8 cellular contexts compared by ENCODE assay signal in genomic region chr17:16491131-16491702, GRCh38. TPM values are rescaled to one million over a fixed set of nuclear protein-coding genes. Genes with fewer than 3 reads are reported as not detected.
DNase-seq lines count a peak whose midpoint lies in the region; ATAC-seq, FAIRE-seq and TF ChIP-seq lines count a peak whose summit lies in the region.

No MANE protein-coding gene starts in this region.

- peaks cover 45% of the 10 kb centered on the region for H3K27me3 ChIP-seq in kidney epithelial cell (ENCODE audit: control insufficient read depth, insufficient read depth, low read length)

- no peak overlapping the region for H3K27ac Mint-ChIP-seq in activated naive CD4-positive, alpha-beta T cell treated with anti-CD3 and anti-CD28 coated beads, Interleukin-2, amount 10 ng/mL, durations not matched to agents 7 days and 5 days
- H3K27ac Mint-ChIP-seq in stimulated activated memory B cell treated with anti-CD40 and anti-IgM and Interleukin-4, amounts not matched to agents 10 μg/mL and 1 μg/mL and 100 μg/mL, for 72 hours, result no peak overlapping the region

- no peak for FAIRE-seq in frontal cortex (lab: Jason Lieb, UNC)

- H3K4me3 Mint-ChIP-seq in activated naive CD4-positive, alpha-beta T cell treated with anti-CD3 and anti-CD28 coated beads, Interleukin-2, amount 10 ng/mL, durations not matched to agents 7 days and 5 days, result peak overlapping the region; percentile 66
- peak overlapping the region; percentile 65 for H3K4me3 Mint-ChIP-seq in stimulated activated memory B cell treated with anti-CD40 and anti-IgM and Interleukin-4, amounts not matched to agents 10 μg/mL and 1 μg/mL and 100 μg/mL, for 72 hours

- peak overlapping the region; percentile 33 for H3K4me3 ChIP-seq in kidney epithelial cell (ENCODE audit: low read depth, low read length)

- peaks cover 9% of the 10 kb centered on the region for H3K4me1 Mint-ChIP-seq in activated naive CD4-positive, alpha-beta T cell treated with anti-CD3 and anti-CD28 coated beads, Interleukin-2, amount 10 ng/mL, durations not matched to agents 7 days and 5 days
- H3K4me1 Mint-ChIP-seq in stimulated activated memory B cell treated with anti-CD40 and anti-IgM and Interleukin-4, amounts not matched to agents 10 μg/mL and 1 μg/mL and 100 μg/mL, for 72 hours, result peaks cover 14% of the 10 kb centered on the region

- DNase-seq in stimulated activated CD4-positive, alpha-beta T cell treated with anti-CD3 and anti-CD28 coated beads, Interleukin-12 subunit alpha, Interleukin-12 subunit beta, amount 100 ng/mL, for 4 hours, result peak; percentile 10
- no peak for DNase-seq in stimulated activated CD4-positive, alpha-beta T cell treated with anti-CD3 and anti-CD28 coated beads, Interleukin-2, amount 100 ng/mL, for 48 hours
- peak; percentile 45 for DNase-seq in activated naive CD4-positive, alpha-beta T cell treated with anti-CD3 and anti-CD28 coated beads, Interleukin-2, amount 10 ng/mL, durations not matched to agents 7 days and 5 days
- DNase-seq in kidney epithelial cell (ENCODE audit: low read depth), result no peak
- DNase-seq in frontal cortex (ENCODE audit: low spot score in 2 of 2), result no peak
- no peak for DNase-seq in hippocampal formation (lab: John Stamatoyannopoulos, UW)

- H3K27me3 Mint-ChIP-seq in activated naive CD4-positive, alpha-beta T cell treated with anti-CD3 and anti-CD28 coated beads, Interleukin-2, amount 10 ng/mL, durations not matched to agents 7 days and 5 days, result peaks cover 77% of the 10 kb centered on the region
- H3K27me3 Mint-ChIP-seq in stimulated activated memory B cell treated with anti-CD40 and anti-IgM and Interleukin-4, amounts not matched to agents 10 μg/mL and 1 μg/mL and 100 μg/mL, for 72 hours, result peaks cover 9% of the 10 kb centered on the region

- no peak for TF ChIP-seq CTCF in kidney epithelial cell (IDR thresholded peaks at IDR 0.05; ENCODE audit: insufficient read depth, low read length, poor library complexity, severe bottlenecking)

- CTCF ChIA-PET in activated naive CD4-positive, alpha-beta T cell treated with anti-CD3 and anti-CD28 coated beads, Interleukin-2, amount 10 ng/mL, durations not matched to agents 7 days and 5 days (lab: Charles Lee), result no interaction called here

- peak; percentile 53 for ATAC-seq in stimulated activated memory B cell treated with anti-CD40 and anti-IgM and Interleukin-4, amounts not matched to agents 10 μg/mL and 1 μg/mL and 100 μg/mL, for 72 hours
- no peak for ATAC-seq in HG03025 (IDR thresholded peaks at IDR 0.05; ENCODE audit: low FRiP score, unreplicated experiment)

- no peaks in the 10 kb centered on the region for H3K9me3 Mint-ChIP-seq in activated naive CD4-positive, alpha-beta T cell treated with anti-CD3 and anti-CD28 coated beads, Interleukin-2, amount 10 ng/mL, durations not matched to agents 7 days and 5 days
- no peaks in the 10 kb centered on the region for H3K9me3 Mint-ChIP-seq in stimulated activated memory B cell treated with anti-CD40 and anti-IgM and Interleukin-4, amounts not matched to agents 10 μg/mL and 1 μg/mL and 100 μg/mL, for 72 hours

- H3K36me3 Mint-ChIP-seq in activated naive CD4-positive, alpha-beta T cell treated with anti-CD3 and anti-CD28 coated beads, Interleukin-2, amount 10 ng/mL, durations not matched to agents 7 days and 5 days, result no peaks in the 10 kb centered on the region
- no peaks in the 10 kb centered on the region for H3K36me3 Mint-ChIP-seq in stimulated activated memory B cell treated with anti-CD40 and anti-IgM and Interleukin-4, amounts not matched to agents 10 μg/mL and 1 μg/mL and 100 μg/mL, for 72 hours

- H3K36me3 ChIP-seq in kidney epithelial cell (ENCODE audit: control insufficient read depth, insufficient read depth, low read length), result no peaks in the 10 kb centered on the region

RNA-seq across cellular contexts. Expression of gene LRRC75A, which starts 0.8 kb away (rescaled TPM):
- total RNA-seq in kidney epithelial cell (2.1 and 4.5 TPM in 2 replicates), frontal cortex (3.3 TPM)

Comparison
In these comparisons a context has a peak if more than half of its experiments do, and no peak if none do; other contexts are left out.
1. DNase-seq: peak in stimulated activated CD4-positive, alpha-beta T cell treated with anti-CD3 and anti-CD28 coated beads, Interleukin-12 subunit alpha, Interleukin-12 subunit beta, amount 100 ng/mL, for 4 hours (single experiment) and activated naive CD4-positive, alpha-beta T cell treated with anti-CD3 and anti-CD28 coated beads, Interleukin-2, amount 10 ng/mL, durations not matched to agents 7 days and 5 days (single experiment); none in stimulated activated CD4-positive, alpha-beta T cell treated with anti-CD3 and anti-CD28 coated beads, Interleukin-2, amount 100 ng/mL, for 48 hours (0 of 2), kidney epithelial cell (single experiment), frontal cortex (0 of 2) and hippocampal formation (0 of 2).